Comparison of ENCODE assay signal across 10 cellular contexts in genomic region chr13:99355267-99356215, GRCh38. TPM values are rescaled to one million over a fixed set of nuclear protein-coding genes. Genes with fewer than 3 reads are reported as not detected.
A peak's percentile ranks its signal among the peaks of the same experiment; 100 is the strongest.
DNase-seq lines count a peak whose midpoint lies in the region; ATAC-seq and TF ChIP-seq lines count a peak whose summit lies in the region.
"Had no signal": no experiment of that assay in that cellular context is flagged by ENCODE, and none has a peak within 500 bp of the region (broad histone marks: within the 10 kb centered on the region; RNA-seq: fewer than 3 reads in every experiment).

No MANE protein-coding gene starts in this region.

- peak overlapping the region; percentile 52 for H2AFZ ChIP-seq in osteoblast (ENCODE audit: low read length)

- TF ChIP-seq CTCF in CD8-positive, alpha-beta T cell (IDR thresholded peaks at IDR 0.05) = no peak
- TF ChIP-seq CTCF in osteoblast (IDR thresholded peaks at IDR 0.05; ENCODE audit: extremely low read depth, low read depth, low read length) (no peak), GM10248 (IDR thresholded peaks at IDR 0.05; ENCODE audit: control extremely low read depth, extremely low read depth, low read depth, missing control alignments) (no peak)

- peak overlapping the region; percentile 24 for H3K4me3 ChIP-seq in CD8-positive, alpha-beta T cell (ENCODE audit: low read depth, low read length)
- H3K4me3 ChIP-seq in duodenal mucosa (ENCODE audit: low read depth in 1 of 2, low read length in 2 of 2) = peak overlapping the region; percentile 31 to 33
- peak overlapping the region; percentile 54 for H3K4me3 ChIP-seq in osteoblast (ENCODE audit: insufficient read depth, low read length)

- H3K36me3 ChIP-seq in CD8-positive, alpha-beta T cell (ENCODE audit: insufficient read depth, low read length) = no peaks in the 10 kb centered on the region
- H3K36me3 ChIP-seq in KOPT-K1 (ENCODE audit: insufficient read depth, low read length) (peaks cover 78% of the 10 kb centered on the region), duodenal mucosa (ENCODE audit: control insufficient read depth in 1 of 2, insufficient read depth in 2 of 2, low read length in 2 of 2) (peaks cover 6 to 34% of the 10 kb centered on the region in 2 donors), osteoblast (ENCODE audit: insufficient read depth, low read length) (no peaks in the 10 kb centered on the region)

- H3K9ac ChIP-seq in duodenal mucosa (ENCODE audit: low read depth in 1 of 2, low read length in 2 of 2) = peak overlapping the region; percentile 28 to 45

- no peaks in the 10 kb centered on the region for H3K9me3 ChIP-seq in CD8-positive, alpha-beta T cell (ENCODE audit: low read length)
- H3K9me3 ChIP-seq in KOPT-K1 (ENCODE audit: insufficient read depth, low read length, poor library complexity, severe bottlenecking) = no peaks in the 10 kb centered on the region
- H3K9me3 ChIP-seq in duodenal mucosa (ENCODE audit: control insufficient read depth in 1 of 2, low read length in 2 of 2) = no peaks in the 10 kb centered on the region
- no peaks in the 10 kb centered on the region for H3K9me3 ChIP-seq in osteoblast (ENCODE audit: low read depth, low read length)

- H3K4me1 Mint-ChIP-seq in CD8-positive, alpha-beta T cell (ENCODE audit: low read depth) = peaks cover 97% of the 10 kb centered on the region

- H3K27ac ChIP-seq in CD8-positive, alpha-beta T cell (ENCODE audit: low read depth, low read length) = peak overlapping the region; percentile 97
- H3K27ac ChIP-seq in KOPT-K1 (ENCODE audit: low read depth, low read length, poor library complexity, severe bottlenecking) (peak overlapping the region; percentile 21), duodenal mucosa (ENCODE audit: low read depth, low read length) (peak overlapping the region; percentile 72), osteoblast (ENCODE audit: low read depth, low read length) (peak overlapping the region; percentile 88)

- peak overlapping the region; percentile 99 for H3K27ac Mint-ChIP-seq in CD8-positive, alpha-beta T cell

- DNase-seq in CD8-positive, alpha-beta T cell = no peak
- DNase-seq in osteoblast (ENCODE audit: insufficient read length, low spot score, missing footprints) (no peak), NCI-H446 treated with DMSO at 0.1 percent for 48 hours (lab: John Stamatoyannopoulos, UW) (no peak), GM10248 (ENCODE audit: extremely low spot score) (no peak), iPS-NIHi7 (ENCODE audit: extremely low spot score) (no peak), NCI-H2029 treated with DMSO at 0.1 percent for 48 hours (lab: John Stamatoyannopoulos, UW) (no peak)
- DNase-seq: GF-D8, H7 had no signal

- H3K27me3 ChIP-seq in CD8-positive, alpha-beta T cell (ENCODE audit: insufficient read depth, low read length) = no peaks in the 10 kb centered on the region
- H3K27me3 ChIP-seq in duodenal mucosa (ENCODE audit: control insufficient read depth in 1 of 2, insufficient read depth in 2 of 2, low read length in 2 of 2) = no peaks in the 10 kb centered on the region
- no peaks in the 10 kb centered on the region for H3K27me3 ChIP-seq in osteoblast (ENCODE audit: insufficient read depth, low read length)

- POLR2A ChIA-PET in CD8-positive, alpha-beta T cell (lab: Charles Lee) = interaction anchor here (0.8 to 4.9 kb wide), 13 partner anchors 11 to 86 kb away, joined by 3 to 30 read pairs (median 5); partner anchors contain the start of gene GPR183
- POLR2A ChIA-PET in GM10248 (lab: Yijun Ruan, JAX) = interaction anchor here (0.5 to 1.0 kb wide), 4 partner anchors 8 to 94 kb away, joined by 3 to 4 read pairs (median 4); no protein-coding TSS in a partner anchor

- no peaks in the 10 kb centered on the region for H3K27me3 Mint-ChIP-seq in CD8-positive, alpha-beta T cell (ENCODE audit: low read depth)

- peaks cover 62% of the 10 kb centered on the region for H3K36me3 Mint-ChIP-seq in CD8-positive, alpha-beta T cell

- H3K4me2 ChIP-seq in osteoblast (ENCODE audit: insufficient read depth, low read length) = peak overlapping the region; percentile 87

- peaks cover 100% of the 10 kb centered on the region for H3K4me1 ChIP-seq in CD8-positive, alpha-beta T cell (ENCODE audit: insufficient read depth, low read length)
- H3K4me1 ChIP-seq in duodenal mucosa (ENCODE audit: control insufficient read depth in 1 of 2, insufficient read depth in 2 of 2, low read length in 2 of 2) = peaks cover 30 to 34% of the 10 kb centered on the region in 2 donors
- peaks cover 43% of the 10 kb centered on the region for H3K4me1 ChIP-seq in osteoblast (ENCODE audit: insufficient read depth, low read length)

- CTCF ChIA-PET in CD8-positive, alpha-beta T cell (lab: Charles Lee) = interaction anchor here (0.9 to 8.1 kb wide), 10 partner anchors 12 to 88 kb away, joined by 3 to 105 read pairs (median 4); partner anchors contain the start of gene GPR183
- CTCF ChIA-PET in GM10248 (lab: Yijun Ruan, JAX) = interaction anchor here (1.0 to 2.2 kb wide), 7 partner anchors 8 to 90 kb away, joined by 3 to 10 read pairs (median 5); no protein-coding TSS in a partner anchor

- H3K79me2 ChIP-seq in osteoblast (ENCODE audit: insufficient read depth, low read length) = no peaks in the 10 kb centered on the region

- no peaks in the 10 kb centered on the region for H3K9me3 Mint-ChIP-seq in CD8-positive, alpha-beta T cell

- peaks cover 17% of the 10 kb centered on the region for H4K20me1 ChIP-seq in osteoblast (ENCODE audit: insufficient read depth, low read length)

- intact Hi-C loops in CD8-positive, alpha-beta T cell (cut with DNase I, micrococcal nuclease) = loop anchor here (1.0 to 5.0 kb wide), 7 partner anchors 29 to 153 kb away; partner anchors contain the start of genes GPR183 (in 1 of the 2) and UBAC2 (in 1 of the 2)

- peak overlapping the region; percentile 58 for H3K4me3 Mint-ChIP-seq in CD8-positive, alpha-beta T cell

- ATAC-seq in CD8-positive, alpha-beta T cell = peak; percentile 29

RNA-seq across cellular contexts. Expression of gene GPR183, which starts 48.3 kb away (rescaled TPM):
- 10 to 100 TPM; 80.2 to 85.5 TPM for total RNA-seq in CD8-positive, alpha-beta T cell
- total RNA-seq in osteoblast = 0.29 and 0.36 TPM in 2 replicates
- total RNA-seq: H7 had no signal

Comparison
In these comparisons a context has a peak if more than half of its experiments do, and no peak if none do; other contexts are left out.
1. H3K27ac ChIP-seq: peak in every context shown above with its lines; median percentile 97 in CD8-positive, alpha-beta T cell; 88 in osteoblast; 72 in duodenal mucosa; 21 in KOPT-K1.
2. RNA of gene GPR183, which starts 48.3 kb away (total RNA-seq): 80.2 to 85.5 TPM in CD8-positive, alpha-beta T cell; 0.29 to 0.36 TPM in osteoblast; every median in the first group is over 10 times any median in the second.
3. Peak in every context shown above with its lines, with median percentiles within 50 percentile points of each other: H3K4me3 ChIP-seq.